9 cellular contexts compared by ENCODE assay signal in the genomic region with DNA sequence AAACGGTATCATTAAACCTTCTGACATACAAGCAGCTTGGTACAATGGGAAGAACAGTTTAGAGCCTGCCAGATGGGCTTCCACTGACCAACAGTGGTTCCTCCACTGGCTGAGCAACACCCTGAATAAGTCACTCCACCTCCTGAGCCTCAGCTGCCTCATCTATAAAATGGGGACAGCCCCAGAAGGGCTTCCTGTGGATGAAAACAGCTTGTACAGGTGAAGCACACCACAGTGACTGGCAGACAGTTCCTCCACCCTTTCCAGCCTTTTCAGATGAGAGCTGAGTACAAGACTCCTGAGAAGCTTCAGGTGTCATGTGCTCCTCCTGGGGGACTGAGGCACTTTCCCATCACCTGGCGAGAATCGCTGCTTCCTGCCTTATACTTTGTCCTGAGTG. TPM values are rescaled to one million over a fixed set of nuclear protein-coding genes. Genes with fewer than 3 reads are reported as not detected.
DNase-seq lines count a peak whose midpoint lies in the region; ATAC-seq and TF ChIP-seq lines count a peak whose summit lies in the region.
"Had no signal": no experiment of that assay in that cellular context is flagged by ENCODE, and none has a peak within 500 bp of the region (broad histone marks: within the 10 kb centered on the region; RNA-seq: fewer than 3 reads in every experiment).

No MANE protein-coding gene starts in this region.

- H3K4me1 ChIP-seq in Panc1 (ENCODE audit: control insufficient read depth, insufficient read depth, low read length) (peaks cover 70% of the 10 kb centered on the region), rectal smooth muscle tissue (ENCODE audit: control insufficient read depth, insufficient read depth, low read length) (peaks cover 56% of the 10 kb centered on the region)

- no TSS peak for BruUV-seq in Panc1 (replicated peaks; lab: Mats Ljungman, UMichigan)

- intact Hi-C loops in Panc1 (cut with micrococcal nuclease; ENCODE audit: unreplicated experiment): loop anchor here (5.0 to 10.0 kb wide), 2 partner anchors 112 to 169 kb away; a partner anchor contains a TSS

- H3K36me3 ChIP-seq in GM06990 (ENCODE audit: control insufficient read depth, insufficient read depth, low read length) (peaks cover 9% of the 10 kb centered on the region), Panc1 (ENCODE audit: control insufficient read depth, insufficient read depth, low read length) (no peaks in the 10 kb centered on the region; the same call in none of the 2 replicates), rectal smooth muscle tissue (ENCODE audit: control insufficient read depth, insufficient read depth, low read length) (peaks cover 3% of the 10 kb centered on the region), H7 (replicated peaks; ENCODE audit: control insufficient read depth, insufficient read depth, low read length) (peaks cover 4% of the 10 kb centered on the region)

- peak overlapping the region; percentile 32 for H3K9ac ChIP-seq in rectal smooth muscle tissue (ENCODE audit: low read length)

- CTCF ChIA-PET in Panc1 (lab: Charles Lee): interaction anchor here (0.9 kb wide), 1 partner anchor 170 kb away, joined by 3 read pairs; no protein-coding TSS in a partner anchor

- DNase-seq in GM06990 (ENCODE audit: extremely low read depth, insufficient read length) (no peak), Panc1 (ENCODE audit: low read depth, low spot score) (no peak), endothelial cell (ENCODE audit: low spot score) (no peak), DMS53 treated with DMSO at 0.1 percent for 48 hours (lab: John Stamatoyannopoulos, UW; ENCODE audit: unreplicated experiment) (no peak), H7 (no peak)
- DNase-seq: caudate nucleus had no signal

- TF ChIP-seq CTCF in GM06990 (IDR thresholded peaks at IDR 0.05; ENCODE audit: insufficient read depth, low read length, poor library complexity, severe bottlenecking) (no peak), Panc1 (IDR thresholded peaks at IDR 0.05) (no peak), endothelial cell (IDR thresholded peaks at IDR 0.05; ENCODE audit: unreplicated experiment) (no peak)

- POLR2A ChIA-PET in Panc1 (lab: Charles Lee): interaction anchor here (0.5 to 0.7 kb wide), 4 partner anchors 56 to 148 kb away, joined by 3 to 8 read pairs (median 3); no protein-coding TSS in a partner anchor

- H3K4me3 ChIP-seq in GM06990 (replicated peaks; ENCODE audit: low read depth, low read length) (peak overlapping the region; percentile 100), Panc1 (ENCODE audit: low read depth in 2 of 2, low read length in 2 of 2) (peak overlapping the region; percentile 88 to 95), rectal smooth muscle tissue (ENCODE audit: low read length) (peak overlapping the region; percentile 79), H7 (ENCODE audit: insufficient read depth, low read depth, low read length) (no peak overlapping the region)

- no peak for ATAC-seq in Panc1
- no peak for ATAC-seq in HG03520 (IDR thresholded peaks at IDR 0.05; ENCODE audit: unreplicated experiment)
- no peak for ATAC-seq in GM21529 (IDR thresholded peaks at IDR 0.05; ENCODE audit: unreplicated experiment)

- H3K9me3 ChIP-seq in Panc1 (ENCODE audit: control insufficient read depth, insufficient read depth, low read depth, low read length): no peaks in the 10 kb centered on the region

- H3K27ac ChIP-seq in Panc1 (ENCODE audit: low read length) (peak overlapping the region; percentile 95), rectal smooth muscle tissue (ENCODE audit: low read depth, low read length) (peak overlapping the region; percentile 98)

- H3K36me3 Mint-ChIP-seq in endothelial cell (ENCODE audit: low read depth, unreplicated experiment): peaks cover 17% of the 10 kb centered on the region

- no peaks in the 10 kb centered on the region for H3K9me3 Mint-ChIP-seq in endothelial cell (ENCODE audit: unreplicated experiment)

- H3K27ac Mint-ChIP-seq in endothelial cell (ENCODE audit: unreplicated experiment): peak overlapping the region; percentile 67

- peaks cover 13% of the 10 kb centered on the region for H3K27me3 Mint-ChIP-seq in endothelial cell (ENCODE audit: unreplicated experiment)

- H3K4me3 Mint-ChIP-seq in endothelial cell (ENCODE audit: unreplicated experiment): peak overlapping the region; percentile 98

- no peaks in the 10 kb centered on the region for H3K27me3 ChIP-seq in GM06990 (replicated peaks; ENCODE audit: control insufficient read depth, insufficient read depth, low read length)
- no peaks in the 10 kb centered on the region for H3K27me3 ChIP-seq in Panc1 (ENCODE audit: control insufficient read depth, insufficient read depth, low read length)
- no peaks in the 10 kb centered on the region for H3K27me3 ChIP-seq in rectal smooth muscle tissue (ENCODE audit: control insufficient read depth, insufficient read depth, low read length)
- H3K27me3 ChIP-seq in H7 (ENCODE audit: control insufficient read depth, insufficient read depth, low read length): no peaks in the 10 kb centered on the region

- in situ Hi-C loops in Panc1 (cut with HindIII; ENCODE audit: low pct_unique_long_range_greater_than_20kb, low sequenced_read_pairs): no loop called here

- H3K4me1 Mint-ChIP-seq in endothelial cell (ENCODE audit: unreplicated experiment): peaks cover 62% of the 10 kb centered on the region

RNA-seq across cellular contexts. Expression of gene CAPZB, which starts 2.1 kb away (rescaled TPM):
- total RNA-seq in Panc1 (2021; ENCODE audit: unreplicated experiment) (491 TPM), endothelial cell (ENCODE audit: unreplicated experiment) (414 TPM)
- 494 TPM for polyA plus RNA-seq in Panc1 (2012; ENCODE audit: insufficient read length)
- total RNA-seq in H7 (2014; rRNA removed; shearing (Covaris generic)): 201 and 214 TPM in 2 replicates
